Comparison of ENCODE assay signal across 17 cellular contexts in genomic region chr5:124752854-124753720, GRCh38. TPM values are rescaled to one million over a fixed set of nuclear protein-coding genes. Genes with fewer than 3 reads are reported as not detected.
"Had no signal": no experiment of that assay in that cellular context is flagged by ENCODE, and none has a peak within 500 bp of the region (broad histone marks: within the 10 kb centered on the region; RNA-seq: fewer than 3 reads in every experiment).

No MANE protein-coding gene starts in this region.

- H3K27ac ChIP-seq: body of pancreas, colonic mucosa, thyroid gland had no signal

- H3K4me3 Mint-ChIP-seq: activated CD8-positive, alpha-beta T cell treated with anti-CD3 and anti-CD28 coated beads for 36 hours; activated T-helper 17 cell treated with anti-CD3 and anti-CD28 coated beads, Interleukin-2, amount 50 U/mL, for 72 hours had no signal

- H3K27me3 ChIP-seq: body of pancreas, colonic mucosa, thyroid gland had no signal

- H3K27me3 Mint-ChIP-seq: progenitor cell of endocrine pancreas had no signal

- H3K27ac Mint-ChIP-seq: activated CD8-positive, alpha-beta T cell treated with anti-CD3 and anti-CD28 coated beads for 36 hours; activated T-helper 17 cell treated with anti-CD3 and anti-CD28 coated beads, Interleukin-2, amount 50 U/mL, for 72 hours; progenitor cell of endocrine pancreas had no signal

- H3K9me3 ChIP-seq: body of pancreas, colonic mucosa, thyroid gland had no signal

- H3K36me3 ChIP-seq: colonic mucosa, thyroid gland had no signal

- H3K9me3 Mint-ChIP-seq: activated T-helper 17 cell treated with anti-CD3 and anti-CD28 coated beads, Interleukin-2, amount 50 U/mL, for 72 hours had no signal

- ATAC-seq: activated CD8-positive, alpha-beta T cell treated with anti-CD3 and anti-CD28 coated beads for 36 hours; activated T-helper 17 cell treated with anti-CD3 and anti-CD28 coated beads, Interleukin-2, amount 50 U/mL, for 72 hours; body of pancreas; left lobe of liver had no signal

- DNase-seq: activated CD4-positive, alpha-beta T cell treated with anti-CD3 and anti-CD28 coated beads for 48 hours; activated CD4-positive, CD25-positive, alpha-beta regulatory T cell; activated CD8-positive, alpha-beta T cell treated with anti-CD3 and anti-CD28 coated beads for 36 hours; activated naive CD4-positive, alpha-beta T cell treated with Interleukin-2 at 50 U/mL for 16 hours; activated T-cell treated with anti-CD3 and anti-CD28 coated beads, Interleukin-2, amount 50 U/mL, for 1 hour; body of pancreas; central memory CD4-positive, alpha-beta T cell; colonic mucosa; hypothalamus; stimulated activated CD8-positive, alpha-beta memory T cell treated with anti-CD3 and anti-CD28 coated beads, Interleukin-4, amount 100 ng/mL, for 48 hours; stimulated activated naive CD4-positive, alpha-beta T cell; thyroid gland had no signal

- H3K4me1 ChIP-seq: colonic mucosa had no signal

- H3K4me1 Mint-ChIP-seq: activated T-helper 17 cell treated with anti-CD3 and anti-CD28 coated beads, Interleukin-2, amount 50 U/mL, for 72 hours had no signal

- H3K4me3 ChIP-seq: body of pancreas, colonic mucosa, lung, thyroid gland had no signal

RNA-seq across cellular contexts. Expression of gene ZNF608, which starts 6.6 kb away (rescaled TPM):
- total RNA-seq: activated CD8-positive, alpha-beta T cell treated with anti-CD3 and anti-CD28 coated beads for 36 hours; activated T-helper 17 cell treated with anti-CD3 and anti-CD28 coated beads, Interleukin-2, amount 50 U/mL, for 72 hours; T-helper 2 cell treated with Interferon-gamma antibody and Interleukin-4, amounts not matched to agents 100 ng/mL and 5 ng/mL, for 36 hours had no signal
